In the genomic region with DNA sequence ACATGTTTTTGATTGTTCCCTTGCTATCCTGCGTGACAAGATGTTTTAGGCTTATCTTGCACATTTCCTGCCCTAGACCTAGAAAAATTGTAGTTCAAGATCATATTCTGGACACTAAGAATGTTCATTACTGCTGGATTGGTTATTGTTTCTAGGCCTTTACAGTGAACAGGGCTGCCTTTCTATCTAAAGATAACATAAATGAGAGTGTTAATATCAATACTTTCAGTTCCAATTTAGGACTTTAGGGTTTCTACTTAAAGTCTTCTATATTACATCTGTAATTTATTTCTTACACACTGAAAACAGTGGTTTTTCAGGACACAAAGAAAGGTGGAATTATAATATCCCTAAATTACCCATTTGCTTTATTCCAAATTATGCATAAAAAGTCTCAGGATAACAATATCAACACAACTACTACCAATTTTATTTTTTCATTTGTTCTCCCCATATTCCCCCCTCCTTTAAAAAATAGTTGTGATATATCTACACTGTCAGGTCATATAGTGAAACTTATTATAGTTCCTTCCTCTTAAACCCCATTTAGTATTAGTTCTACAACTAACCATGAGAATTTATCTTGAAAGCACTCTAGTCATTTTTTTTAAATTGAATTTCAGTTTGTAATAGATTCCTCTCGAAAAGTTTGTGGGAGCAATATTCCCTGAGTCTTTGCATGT, we compare ENCODE assay signal across 21 cellular contexts.
DNase-seq lines count a peak whose midpoint lies in the region; ATAC-seq, FAIRE-seq and TF ChIP-seq lines count a peak whose summit lies in the region.
"Had no signal": no experiment of that assay in that cellular context is flagged by ENCODE, and none has a peak within 500 bp of the region (broad histone marks: within the 10 kb centered on the region; RNA-seq: fewer than 3 reads in every experiment).

No MANE protein-coding gene starts in this region.

- in situ Hi-C loops in GM12878 (cut with MboI) = no loop called here

- peaks cover 20% of the 10 kb centered on the region for H3K4me1 ChIP-seq in GM12878 (ENCODE audit: control insufficient read depth, insufficient read depth, low read length)
- H3K4me1 ChIP-seq: adrenal gland, Caco-2, gastroesophageal sphincter had no signal

- intact Hi-C loops in GM12878 (cut with micrococcal nuclease; ENCODE audit: unreplicated experiment) = no loop called here

- no peak overlapping the region for H3K4me3 ChIP-seq in GM12878
- H3K4me3 ChIP-seq: adrenal gland, gastroesophageal sphincter, neural progenitor cell, SK-N-MC had no signal

- peak overlapping the region; percentile 4; the same call in 1 of the 2 replicates for H3K4me2 ChIP-seq in GM12878 (ENCODE audit: control insufficient read depth, insufficient read depth)
- H3K4me2 ChIP-seq: neural progenitor cell had no signal

- H2AFZ ChIP-seq in GM12878 (ENCODE audit: control insufficient read depth, low read depth, low read length) = no peak overlapping the region; the same call in 1 of the 2 replicates
- H2AFZ ChIP-seq: neural progenitor cell had no signal

- CTCF ChIA-PET in GM12878 (lab: Yijun Ruan, JAX) = interaction anchor here (0.6 to 1.0 kb wide), 3 partner anchors 57 to 122 kb away, joined by 3 to 5 read pairs (median 3); no protein-coding TSS in a partner anchor

- no peaks in the 10 kb centered on the region for H3K9me3 ChIP-seq in GM12878 (replicated peaks; ENCODE audit: control insufficient read depth, insufficient read depth, low read length)
- H3K9me3 ChIP-seq: adrenal gland, Caco-2, gastroesophageal sphincter had no signal

- peak overlapping the region; percentile 23 for H3K27ac ChIP-seq in GM12878 (ENCODE audit: control insufficient read depth, insufficient read depth)
- H3K27ac ChIP-seq: adrenal gland, gastroesophageal sphincter, neural progenitor cell, SK-N-MC had no signal

- SMC1A ChIA-PET in GM12878 (lab: Charles Lee; ENCODE audit: uncharacterized antibody, unreplicated experiment) = interaction anchor here (1.4 kb wide), 1 partner anchor 18 kb away, joined by 3 read pairs; no protein-coding TSS in a partner anchor

- H4K20me1 ChIP-seq in GM12878 (ENCODE audit: control insufficient read depth, insufficient read depth) = no peaks in the 10 kb centered on the region

- POLR2A ChIA-PET in GM12878 (lab: Charles Lee) = no interaction called here

- BruUV-seq in GM12878 (replicated peaks; lab: Mats Ljungman, UMichigan) = no TSS peak

- H3K27me3 ChIP-seq in GM12878 (replicated peaks in 1 of 2; ENCODE audit: control insufficient read depth in 2 of 2, insufficient read depth in 2 of 2, low read length in 1 of 2) = no peaks in the 10 kb centered on the region
- H3K27me3 ChIP-seq: adrenal gland, gastroesophageal sphincter, neural progenitor cell had no signal

- TF ChIP-seq POLR2A in GM12878 (IDR thresholded peaks at IDR 0.05; ENCODE audit: low read depth, low read length) = no peak

- no peak for TF ChIP-seq EP300 in GM12878 (IDR thresholded peaks at IDR 0.05; ENCODE audit: borderline replicate concordance in 1 of 2, control insufficient read depth in 1 of 2, low read depth in 2 of 2, low read length in 2 of 2)

- 7% methylated on average over 2 of the region's 2 CpGs for WGBS in GM12878 (ENCODE audit: insufficient coverage, insufficient replicate concordance, low lambda C conversion rate, missing lambda C conversion rate)

- H3K9ac ChIP-seq in GM12878 (ENCODE audit: control insufficient read depth, insufficient read depth, low read length) = no peak overlapping the region
- H3K9ac ChIP-seq: neural progenitor cell had no signal

- RAD21 ChIA-PET in GM12878 (lab: Charles Lee; ENCODE audit: unreplicated experiment) = interaction anchor here (0.9 to 1.0 kb wide), 2 partner anchors 16 to 57 kb away, joined by 3 to 4 read pairs; no protein-coding TSS in a partner anchor

- FAIRE-seq in GM18507 (lab: Jason Lieb, UNC) = peak; percentile 54
- peak; percentile 41 for FAIRE-seq in GM12878 (lab: Jason Lieb, UNC)

- no peaks in the 10 kb centered on the region for H3K79me2 ChIP-seq in GM12878 (ENCODE audit: control insufficient read depth, insufficient read depth, low read length)

- no peak for TF ChIP-seq CTCF in GM12878 (IDR thresholded peaks at IDR 0.05 in 2 of 3, conservative IDR thresholded peaks at IDR 0.05 in 1 of 3; ENCODE audit: control insufficient read depth in 2 of 3, extremely low read depth in 1 of 3, insufficient read depth in 1 of 3, low read depth in 3 of 3, low read length in 3 of 3)

- H3K36me3 ChIP-seq in GM12878 (ENCODE audit: control insufficient read depth in 2 of 2, insufficient read depth in 2 of 2, low read length in 1 of 2) = no peaks in the 10 kb centered on the region
- H3K36me3 ChIP-seq: adrenal gland, gastroesophageal sphincter, neural progenitor cell had no signal

- DNase-seq in GM18507 (ENCODE audit: extremely low spot score, insufficient read length, low read depth) = no peak
- DNase-seq in GM12878 (ENCODE audit: low read depth, low spot score) = no peak
- DNase-seq in stimulated activated CD4-positive, alpha-beta T cell treated with anti-CD3 and anti-CD28 coated beads, Interleukin-2, amount 100 ng/mL, for 24 hours = no peak
- DNase-seq in CD1c-positive myeloid dendritic cell (ENCODE audit: extremely low spot score) = no peak
- no peak for DNase-seq in NAMALWA (ENCODE audit: low spot score)
- no peak for DNase-seq in activated effector memory CD4-positive, alpha-beta T cell treated with Interleukin-2 at 50 U/mL for 16 hours
- DNase-seq: activated CD4-positive, alpha-beta T cell treated with anti-CD3 and anti-CD28 coated beads for 36 hours; activated effector memory CD4-positive, alpha-beta T cell treated with anti-CD3 and anti-CD28 coated beads, Interleukin-2, amount 50 U/mL, for 16 hours; adrenal gland; Caco-2; erythroblast; GOT3; NCI-H2171; NCI-H774; T1000 had no signal

- peak; percentile 65 for ATAC-seq in GM21528 (IDR thresholded peaks at IDR 0.05; ENCODE audit: low FRiP score, unreplicated experiment)
- ATAC-seq in HG03066 (IDR thresholded peaks at IDR 0.05; ENCODE audit: low read depth, unreplicated experiment) = peak; percentile 53
- peak; percentile 77 for ATAC-seq in GM12878
- ATAC-seq: activated CD4-positive, alpha-beta T cell treated with anti-CD3 and anti-CD28 coated beads for 36 hours; gastroesophageal sphincter; Panc1 had no signal

- TF ChIP-seq RAD21 in GM12878 (IDR thresholded peaks at IDR 0.05; ENCODE audit: insufficient read depth, low read depth, low read length) = no peak

TF ChIP-seq in GM12878, 131 proteins besides CTCF, POLR2A, EP300 and RAD21 (continues in another document):
- no peak for TF ChIP-seq ZNF274 (IDR thresholded peaks at IDR 0.05; ENCODE audit: insufficient read depth, insufficient read length)
- no peak for TF ChIP-seq JUND (IDR thresholded peaks at IDR 0.05; ENCODE audit: low read depth, low read length)
- no peak for TF ChIP-seq GATAD2B (conservative IDR thresholded peaks at IDR 0.05; ENCODE audit: low read depth)
- TF ChIP-seq, protein P1, sequence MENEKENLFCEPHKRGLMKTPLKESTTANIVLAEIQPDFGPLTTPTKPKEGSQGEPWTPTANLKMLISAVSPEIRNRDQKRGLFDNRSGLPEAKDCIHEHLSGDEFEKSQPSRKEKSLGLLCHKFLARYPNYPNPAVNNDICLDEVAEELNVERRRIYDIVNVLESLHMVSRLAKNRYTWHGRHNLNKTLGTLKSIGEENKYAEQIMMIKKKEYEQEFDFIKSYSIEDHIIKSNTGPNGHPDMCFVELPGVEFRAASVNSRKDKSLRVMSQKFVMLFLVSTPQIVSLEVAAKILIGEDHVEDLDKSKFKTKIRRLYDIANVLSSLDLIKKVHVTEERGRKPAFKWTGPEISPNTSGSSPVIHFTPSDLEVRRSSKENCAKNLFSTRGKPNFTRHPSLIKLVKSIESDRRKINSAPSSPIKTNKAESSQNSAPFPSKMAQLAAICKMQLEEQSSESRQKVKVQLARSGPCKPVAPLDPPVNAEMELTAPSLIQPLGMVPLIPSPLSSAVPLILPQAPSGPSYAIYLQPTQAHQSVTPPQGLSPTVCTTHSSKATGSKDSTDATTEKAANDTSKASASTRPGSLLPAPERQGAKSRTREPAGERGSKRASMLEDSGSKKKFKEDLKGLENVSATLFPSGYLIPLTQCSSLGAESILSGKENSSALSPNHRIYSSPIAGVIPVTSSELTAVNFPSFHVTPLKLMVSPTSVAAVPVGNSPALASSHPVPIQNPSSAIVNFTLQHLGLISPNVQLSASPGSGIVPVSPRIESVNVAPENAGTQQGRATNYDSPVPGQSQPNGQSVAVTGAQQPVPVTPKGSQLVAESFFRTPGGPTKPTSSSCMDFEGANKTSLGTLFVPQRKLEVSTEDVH (IDR thresholded peaks at IDR 0.05; ENCODE audit: low read depth, partially characterized antibody) = no peak
- no peak for TF ChIP-seq YBX1 (IDR thresholded peaks at IDR 0.05)
- TF ChIP-seq SMAD1 (IDR thresholded peaks at IDR 0.05; ENCODE audit: low read depth, partially characterized antibody) = no peak
- TF ChIP-seq HDGF (IDR thresholded peaks at IDR 0.05) = no peak
- no peak for TF ChIP-seq CHD4 (IDR thresholded peaks at IDR 0.05)
- TF ChIP-seq RFX5 (IDR thresholded peaks at IDR 0.05; ENCODE audit: low read depth, low read length) = no peak
- peak; percentile 36; the same call in 1 of the 2 replicates for TF ChIP-seq RUNX3 (IDR thresholded peaks at IDR 0.05; ENCODE audit: low read length)
- TF ChIP-seq, protein P2, sequence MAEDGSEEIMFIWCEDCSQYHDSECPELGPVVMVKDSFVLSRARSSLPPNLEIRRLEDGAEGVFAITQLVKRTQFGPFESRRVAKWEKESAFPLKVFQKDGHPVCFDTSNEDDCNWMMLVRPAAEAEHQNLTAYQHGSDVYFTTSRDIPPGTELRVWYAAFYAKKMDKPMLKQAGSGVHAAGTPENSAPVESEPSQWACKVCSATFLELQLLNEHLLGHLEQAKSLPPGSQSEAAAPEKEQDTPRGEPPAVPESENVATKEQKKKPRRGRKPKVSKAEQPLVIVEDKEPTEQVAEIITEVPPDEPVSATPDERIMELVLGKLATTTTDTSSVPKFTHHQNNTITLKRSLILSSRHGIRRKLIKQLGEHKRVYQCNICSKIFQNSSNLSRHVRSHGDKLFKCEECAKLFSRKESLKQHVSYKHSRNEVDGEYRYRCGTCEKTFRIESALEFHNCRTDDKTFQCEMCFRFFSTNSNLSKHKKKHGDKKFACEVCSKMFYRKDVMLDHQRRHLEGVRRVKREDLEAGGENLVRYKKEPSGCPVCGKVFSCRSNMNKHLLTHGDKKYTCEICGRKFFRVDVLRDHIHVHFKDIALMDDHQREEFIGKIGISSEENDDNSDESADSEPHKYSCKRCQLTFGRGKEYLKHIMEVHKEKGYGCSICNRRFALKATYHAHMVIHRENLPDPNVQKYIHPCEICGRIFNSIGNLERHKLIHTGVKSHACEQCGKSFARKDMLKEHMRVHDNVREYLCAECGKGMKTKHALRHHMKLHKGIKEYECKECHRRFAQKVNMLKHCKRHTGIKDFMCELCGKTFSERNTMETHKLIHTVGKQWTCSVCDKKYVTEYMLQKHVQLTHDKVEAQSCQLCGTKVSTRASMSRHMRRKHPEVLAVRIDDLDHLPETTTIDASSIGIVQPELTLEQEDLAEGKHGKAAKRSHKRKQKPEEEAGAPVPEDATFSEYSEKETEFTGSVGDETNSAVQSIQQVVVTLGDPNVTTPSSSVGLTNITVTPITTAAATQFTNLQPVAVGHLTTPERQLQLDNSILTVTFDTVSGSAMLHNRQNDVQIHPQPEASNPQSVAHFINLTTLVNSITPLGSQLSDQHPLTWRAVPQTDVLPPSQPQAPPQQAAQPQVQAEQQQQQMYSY (CRISPR knock-in tag; IDR thresholded peaks at IDR 0.05) = no peak
